ENCODE assay signal across 15 cellular contexts in genomic region chr2:64998658-64999061, GRCh38. TPM values are rescaled to one million over a fixed set of nuclear protein-coding genes. Genes with fewer than 3 reads are reported as not detected.
A peak's percentile ranks its signal among the peaks of the same experiment; 100 is the strongest.
DNase-seq lines count a peak whose midpoint lies in the region; ATAC-seq and TF ChIP-seq lines count a peak whose summit lies in the region.
"Had no signal": no experiment of that assay in that cellular context is flagged by ENCODE, and none has a peak within 500 bp of the region (broad histone marks: within the 10 kb centered on the region; RNA-seq: fewer than 3 reads in every experiment).

No MANE protein-coding gene starts in this region.

- H3K4me1 ChIP-seq in OCI-LY1 (ENCODE audit: insufficient read depth, low read length, severe bottlenecking) (peaks cover 49% of the 10 kb centered on the region), liver (ENCODE audit: control insufficient read depth in 4 of 4, insufficient read depth in 4 of 4, low read length in 3 of 4) (peaks cover 3 to 15% (median 12%) of the 10 kb centered on the region in 4 donors), thoracic aorta (ENCODE audit: control insufficient read depth in 1 of 2, low read depth in 2 of 2) (peaks cover 5 to 24% of the 10 kb centered on the region in 2 donors)

- H3K9ac ChIP-seq in OCI-LY1 (ENCODE audit: low read length) = no peak overlapping the region
- peak overlapping the region in 1 of 2 donors; percentile 25 for H3K9ac ChIP-seq in liver (ENCODE audit: low read depth in 1 of 2, low read length in 2 of 2)

- TF ChIP-seq CTCF in OCI-LY1 (IDR thresholded peaks at IDR 0.05; ENCODE audit: low read length) (no peak), liver (IDR thresholded peaks at IDR 0.05; ENCODE audit: low read depth, low read length, missing input control) (no peak), thoracic aorta (IDR thresholded peaks at IDR 0.05) (no peak)

- H3K36me3 ChIP-seq in OCI-LY1 (ENCODE audit: insufficient read depth, low read length) = peaks cover 72% of the 10 kb centered on the region
- no peaks in the 10 kb centered on the region for H3K36me3 ChIP-seq in liver (ENCODE audit: control insufficient read depth in 4 of 4, insufficient read depth in 3 of 4, low read depth in 1 of 4, low read length in 3 of 4)
- no peaks in the 10 kb centered on the region for H3K36me3 ChIP-seq in thoracic aorta

- peaks cover 2% of the 10 kb centered on the region for H3K36me3 Mint-ChIP-seq in activated T-cell treated with anti-CD3 and anti-CD28 coated beads, Interleukin-2, amount 50 U/mL, for 4 hours (ENCODE audit: insufficient read depth)

- in situ Hi-C loops in ACHN (cut with HindIII; ENCODE audit: low pct_ligation_motif_present, low pct_unique_long_range_greater_than_20kb, low sequenced_read_pairs) = no loop called here

- no peaks in the 10 kb centered on the region for H4K20me1 ChIP-seq in OCI-LY1 (ENCODE audit: insufficient read depth, low read length)

- no peaks in the 10 kb centered on the region for H3K9me3 Mint-ChIP-seq in activated T-cell treated with anti-CD3 and anti-CD28 coated beads, Interleukin-2, amount 50 U/mL, for 4 hours
- H3K9me3 Mint-ChIP-seq: activated naive CD8-positive, alpha-beta T cell treated with anti-CD3 and anti-CD28 coated beads, Interleukin-2, amount 10 ng/mL, durations not matched to agents 7 days and 5 days; neural crest cell had no signal

- ATAC-seq in thoracic aorta (ENCODE audit: insufficient number of reproducible peaks, low FRiP score, low read depth) (no peak), GM21786 (IDR thresholded peaks at IDR 0.05; ENCODE audit: unreplicated experiment) (no peak)
- no peak for ATAC-seq in activated T-cell treated with anti-CD3 and anti-CD28 coated beads, Interleukin-2, amount 50 U/mL, for 4 hours

- no peak overlapping the region for H3K4me2 ChIP-seq in OCI-LY1 (ENCODE audit: low read length)

- H2AFZ ChIP-seq in OCI-LY1 (ENCODE audit: low read length) = no peak overlapping the region

- no peaks in the 10 kb centered on the region for H3K4me1 Mint-ChIP-seq in activated T-cell treated with anti-CD3 and anti-CD28 coated beads, Interleukin-2, amount 50 U/mL, for 4 hours (ENCODE audit: low read depth)
- H3K4me1 Mint-ChIP-seq: neural crest cell had no signal

- H3K27me3 ChIP-seq in OCI-LY1 (ENCODE audit: insufficient read depth, low read length) (no peaks in the 10 kb centered on the region), liver (ENCODE audit: control insufficient read depth in 4 of 4, insufficient read depth in 4 of 4, low read length in 3 of 4) (no peaks in the 10 kb centered on the region), thoracic aorta (replicated peaks; ENCODE audit: insufficient read depth) (no peaks in the 10 kb centered on the region)

- 43% methylated on average over 2 of the region's 2 CpGs for WGBS in liver

- H3K9me2 ChIP-seq in OCI-LY1 (ENCODE audit: low read depth, low read length) = no peaks in the 10 kb centered on the region

- H3F3A ChIP-seq in OCI-LY1 (ENCODE audit: insufficient read depth, low read length) = no peaks in the 10 kb centered on the region

- no peak overlapping the region for H3K4me3 Mint-ChIP-seq in activated T-cell treated with anti-CD3 and anti-CD28 coated beads, Interleukin-2, amount 50 U/mL, for 4 hours
- H3K4me3 Mint-ChIP-seq: activated naive CD8-positive, alpha-beta T cell treated with anti-CD3 and anti-CD28 coated beads, Interleukin-2, amount 10 ng/mL, durations not matched to agents 7 days and 5 days; neural crest cell had no signal

- no peaks in the 10 kb centered on the region for H3K27me3 Mint-ChIP-seq in activated T-cell treated with anti-CD3 and anti-CD28 coated beads, Interleukin-2, amount 50 U/mL, for 4 hours (ENCODE audit: low read depth)
- H3K27me3 Mint-ChIP-seq: activated naive CD8-positive, alpha-beta T cell treated with anti-CD3 and anti-CD28 coated beads, Interleukin-2, amount 10 ng/mL, durations not matched to agents 7 days and 5 days had no signal

- peak; percentile 81 to 92 for DNase-seq in dermis microvascular lymphatic vessel endothelial cell (ENCODE audit: low read depth in 2 of 2)
- no peak for DNase-seq in thoracic aorta (ENCODE audit: low spot score)
- DNase-seq in activated T-cell treated with anti-CD3 and anti-CD28 coated beads, Interleukin-2, amount 50 U/mL, for 4 hours = no peak
- no peak for DNase-seq in T-helper 2 cell
- no peak for DNase-seq in ACHN
- DNase-seq: activated naive CD8-positive, alpha-beta T cell treated with anti-CD3 and anti-CD28 coated beads, Interleukin-2, amount 10 ng/mL, durations not matched to agents 7 days and 5 days; DMS79; erythroblast; islet precursor cell; Kasumi-1; stimulated activated CD4-positive, alpha-beta T cell treated with anti-CD3 and anti-CD28 coated beads, Interleukin-4, amount 100 ng/mL, for 24 hours had no signal

- H3K9me3 ChIP-seq in OCI-LY1 (ENCODE audit: low read length) = no peaks in the 10 kb centered on the region
- no peaks in the 10 kb centered on the region for H3K9me3 ChIP-seq in liver (ENCODE audit: control insufficient read depth in 4 of 4, low read length in 3 of 4)
- H3K9me3 ChIP-seq in thoracic aorta = no peaks in the 10 kb centered on the region

- H3K4me3 ChIP-seq in OCI-LY1 (ENCODE audit: low read depth, low read length, poor library complexity, severe bottlenecking) = no peak overlapping the region
- no peak overlapping the region for H3K4me3 ChIP-seq in liver (ENCODE audit: low read depth in 1 of 3, low read length in 3 of 3)
- peak overlapping the region; percentile 28 for H3K4me3 ChIP-seq in thoracic aorta

- TF ChIP-seq RAD21 in liver (IDR thresholded peaks at IDR 0.05) = peak in 1 of 2 donors; percentile 3

- peaks cover 61% of the 10 kb centered on the region for H3K79me2 ChIP-seq in OCI-LY1 (ENCODE audit: insufficient read depth, low read length)

- H3K27ac ChIP-seq in OCI-LY1 (ENCODE audit: low read depth, low read length, poor library complexity, severe bottlenecking) (peak overlapping the region; percentile 15), liver (ENCODE audit: low read depth in 1 of 2, low read length in 2 of 2) (peak overlapping the region; percentile 28 to 58), thoracic aorta (peak overlapping the region; percentile 1 to 63)

TF ChIP-seq in liver, 16 proteins besides CTCF, POLR2A, EP300 and RAD21:
- TF ChIP-seq EGR1 (IDR thresholded peaks at IDR 0.05; ENCODE audit: low read depth in 2 of 2) (no peak), HNF4A (conservative IDR thresholded peaks at IDR 0.05) (peak in 1 of 2 donors; percentile 15), FOXA2 (IDR thresholded peaks at IDR 0.05) (peak; percentile 10)

RNA-seq across cellular contexts. Expression of gene SLC1A4, which starts 9.5 kb away (rescaled TPM):
- 16.3 and 16.6 TPM in 2 replicates for total RNA-seq in dermis microvascular lymphatic vessel endothelial cell
- total RNA-seq in liver = 10 to 100 TPM in 1 of 2 donors, 1 to 10 TPM in 1; 8.8 to 23.4 TPM
- 10 to 100 TPM in 1 of 2 donors, 1 to 10 TPM in 1; 3.4 to 10.5 TPM for polyA plus RNA-seq in liver
- 10 to 100 TPM; 24.2 to 33.8 TPM for total RNA-seq in thoracic aorta
- 10 to 100 TPM in 1 of 3 donors, 1 to 10 TPM in 2; 6.2 to 16.7 (median 9.6) TPM for total RNA-seq in activated T-cell treated with anti-CD3 and anti-CD28 coated beads, Interleukin-2, amount 50 U/mL, for 4 hours

RNA-seq across cellular contexts. Expression of gene CEP68, which starts 57.6 kb away (rescaled TPM):
- total RNA-seq in dermis microvascular lymphatic vessel endothelial cell (37.2 and 45.6 TPM in 2 replicates), liver (1 to 10 TPM; 2.5 to 5.8 TPM), thoracic aorta (10 to 100 TPM; 28.8 to 31.3 TPM)
- 1 to 10 TPM; 2.1 to 5.8 TPM for polyA plus RNA-seq in liver
- total RNA-seq in activated T-cell treated with anti-CD3 and anti-CD28 coated beads, Interleukin-2, amount 50 U/mL, for 4 hours = 1 to 10 TPM; 2.3 to 5.4 (median 2.9) TPM

Comparison
In these comparisons a context has a peak if more than half of its experiments do, and no peak if none do; other contexts are left out.
1. DNase-seq: peak in dermis microvascular lymphatic vessel endothelial cell (2 of 2); none in thoracic aorta (single experiment), activated T-cell treated with anti-CD3 and anti-CD28 coated beads, Interleukin-2, amount 50 U/mL, for 4 hours (single experiment), T-helper 2 cell (0 of 5) and ACHN (single experiment).
2. Peak in every context shown above with its lines, with median percentiles within 50 percentile points of each other: H3K27ac ChIP-seq.